Comparison of ENCODE assay signal across 14 cellular contexts in genomic region chr2:183597841-183598240, GRCh38.
DNase-seq lines count a peak whose midpoint lies in the region; ATAC-seq, FAIRE-seq and TF ChIP-seq lines count a peak whose summit lies in the region.
"Had no signal": no experiment of that assay in that cellular context is flagged by ENCODE, and none has a peak within 500 bp of the region (broad histone marks: within the 10 kb centered on the region; RNA-seq: fewer than 3 reads in every experiment).

No MANE protein-coding gene starts in this region.

- TF ChIP-seq CTCF in PC-3 (conservative IDR thresholded peaks at IDR 0.05; ENCODE audit: low read depth, low read length): no peak
- no peak for TF ChIP-seq CTCF in epithelial cell of esophagus (IDR thresholded peaks at IDR 0.05; ENCODE audit: insufficient read depth, low read depth, low read length, missing control alignments)
- TF ChIP-seq CTCF in type B pancreatic cell (conservative IDR thresholded peaks at IDR 0.05): no peak

- H2BK5ac ChIP-seq in neuronal stem cell (ENCODE audit: low read length): no peak overlapping the region

- no TSS peak for BruUV-seq in PC-3 (replicated peaks; lab: Mats Ljungman, UMichigan)

- no peaks in the 10 kb centered on the region for H3K36me3 Mint-ChIP-seq in type B pancreatic cell
- no peaks in the 10 kb centered on the region for H3K36me3 Mint-ChIP-seq in stimulated activated memory B cell treated with anti-CD40 and anti-IgM and Interleukin-4, amounts not matched to agents 10 μg/mL and 1 μg/mL and 100 μg/mL, for 72 hours
- H3K36me3 Mint-ChIP-seq: CD14-positive monocyte; CD8-positive, alpha-beta T cell had no signal

- WGBS in neuronal stem cell (ENCODE audit: extremely low coverage in 2 of 2, insufficient read length in 2 of 2, insufficient replicate concordance in 1 of 2), 2 donors: no CpG with 5 or more reads among the region's 1 CpG

- no peaks in the 10 kb centered on the region for H3K9me2 ChIP-seq in PC-3 (replicated peaks; ENCODE audit: low read length)

- H3K4me1 ChIP-seq in PC-3 (ENCODE audit: insufficient read depth, low read length) (peaks cover 15% of the 10 kb centered on the region; the same call in 1 of the 2 replicates), neuronal stem cell (ENCODE audit: control insufficient read depth in 2 of 2, insufficient read depth in 1 of 2, low read depth in 1 of 2, low read length in 2 of 2) (no peaks in the 10 kb centered on the region)

- H3K4me3 ChIP-seq in PC-3 (ENCODE audit: low read length) (no peak overlapping the region), epithelial cell of esophagus (ENCODE audit: low read length) (no peak overlapping the region), neuronal stem cell (ENCODE audit: low read length in 2 of 2) (no peak overlapping the region)

- no peak overlapping the region for H2BK12ac ChIP-seq in neuronal stem cell (ENCODE audit: low read length)

- no peak overlapping the region for H3K23ac ChIP-seq in neuronal stem cell (ENCODE audit: low read depth, low read length, poor library complexity)

- POLR2A ChIA-PET in PC-3 (lab: Charles Lee; ENCODE audit: unreplicated experiment): no interaction called here

- no peaks in the 10 kb centered on the region for H3K27me3 ChIP-seq in PC-3 (ENCODE audit: low read length)
- no peaks in the 10 kb centered on the region for H3K27me3 ChIP-seq in neuronal stem cell (ENCODE audit: control insufficient read depth in 3 of 3, insufficient read depth in 3 of 3, low read depth in 1 of 3, low read length in 3 of 3)

- DNase-seq in H54 (ENCODE audit: insufficient read length, low spot score): no peak
- peak; percentile 65 for DNase-seq in PC-3
- peak; percentile 54 for DNase-seq in epithelial cell of esophagus (ENCODE audit: low read depth)
- no peak for DNase-seq in type B pancreatic cell (ENCODE audit: extremely low spot score, unreplicated experiment)
- DNase-seq in neuronal stem cell (ENCODE audit: low spot score): no peak
- DNase-seq: CD8-positive, alpha-beta T cell; COR-L47; DND-41; GF-D8; HCEC 1CT had no signal

- ATAC-seq in PC-3 (peak; percentile 88), HG03280 (IDR thresholded peaks at IDR 0.05; ENCODE audit: unreplicated experiment) (no peak)
- ATAC-seq in stimulated activated memory B cell treated with anti-CD40 and anti-IgM and Interleukin-4, amounts not matched to agents 10 μg/mL and 1 μg/mL and 100 μg/mL, for 72 hours: no peak
- ATAC-seq: CD8-positive, alpha-beta T cell had no signal

- H3K18ac ChIP-seq in neuronal stem cell (ENCODE audit: low read length): no peak overlapping the region

- no peak overlapping the region for H2AK5ac ChIP-seq in neuronal stem cell (ENCODE audit: low read depth, low read length)

- CTCF ChIA-PET in PC-3 (lab: Charles Lee): no interaction called here

- H2BK120ac ChIP-seq in neuronal stem cell (ENCODE audit: low read depth, low read length): no peak overlapping the region

- no peaks in the 10 kb centered on the region for H3K9me3 ChIP-seq in PC-3 (ENCODE audit: low read length)
- H3K9me3 ChIP-seq in neuronal stem cell (replicated peaks in 1 of 2; ENCODE audit: control insufficient read depth in 2 of 2, insufficient read depth in 1 of 2, low read depth in 1 of 2, low read length in 2 of 2): no peaks in the 10 kb centered on the region

- H3K9ac ChIP-seq in PC-3 (ENCODE audit: low read length): no peak overlapping the region
- H3K9ac ChIP-seq in neuronal stem cell (ENCODE audit: low read depth, low read length, poor library complexity): no peak overlapping the region

- no peak overlapping the region for H3K4me3 Mint-ChIP-seq in type B pancreatic cell
- H3K4me3 Mint-ChIP-seq in stimulated activated memory B cell treated with anti-CD40 and anti-IgM and Interleukin-4, amounts not matched to agents 10 μg/mL and 1 μg/mL and 100 μg/mL, for 72 hours: no peak overlapping the region
- H3K4me3 Mint-ChIP-seq: CD14-positive monocyte; CD8-positive, alpha-beta T cell had no signal

- H3K14ac ChIP-seq in neuronal stem cell (ENCODE audit: low read length): no peak overlapping the region

- peak overlapping the region; percentile 42 for H3K4me2 ChIP-seq in PC-3 (ENCODE audit: low read length)
- no peak overlapping the region for H3K4me2 ChIP-seq in neuronal stem cell (ENCODE audit: insufficient read depth, low read length, poor library complexity, severe bottlenecking)

- H3K36me3 ChIP-seq in PC-3 (ENCODE audit: low read depth, low read length) (no peaks in the 10 kb centered on the region), neuronal stem cell (replicated peaks in 1 of 2; ENCODE audit: control insufficient read depth in 2 of 2, insufficient read depth in 2 of 2, low read length in 2 of 2) (no peaks in the 10 kb centered on the region)

- no peaks in the 10 kb centered on the region for H4K20me1 ChIP-seq in PC-3 (ENCODE audit: low read length)

- no peak overlapping the region for H4K91ac ChIP-seq in neuronal stem cell (ENCODE audit: low read depth, low read length, poor library complexity)

- H3K79me1 ChIP-seq in neuronal stem cell (ENCODE audit: low read depth, low read length): no peaks in the 10 kb centered on the region

- TF ChIP-seq POLR2A in H54 (IDR thresholded peaks at IDR 0.05; ENCODE audit: low read depth, low read length): no peak

- peaks cover 6% of the 10 kb centered on the region for H3K4me1 Mint-ChIP-seq in type B pancreatic cell (ENCODE audit: unreplicated experiment)
- H3K4me1 Mint-ChIP-seq in stimulated activated memory B cell treated with anti-CD40 and anti-IgM and Interleukin-4, amounts not matched to agents 10 μg/mL and 1 μg/mL and 100 μg/mL, for 72 hours: no peaks in the 10 kb centered on the region
- H3K4me1 Mint-ChIP-seq: CD14-positive monocyte had no signal

- H2AFZ ChIP-seq in PC-3 (ENCODE audit: low read length) (peak overlapping the region; percentile 19; the same call in 1 of the 2 replicates), neuronal stem cell (ENCODE audit: low read length) (no peak overlapping the region)

- no peaks in the 10 kb centered on the region for H3F3A ChIP-seq in PC-3 (ENCODE audit: low read length, unreplicated experiment)

- no peak overlapping the region for H2BK15ac ChIP-seq in neuronal stem cell (ENCODE audit: low read length)

- peak overlapping the region; percentile 87 for H3K27ac Mint-ChIP-seq in type B pancreatic cell
- no peak overlapping the region for H3K27ac Mint-ChIP-seq in stimulated activated memory B cell treated with anti-CD40 and anti-IgM and Interleukin-4, amounts not matched to agents 10 μg/mL and 1 μg/mL and 100 μg/mL, for 72 hours
- H3K27ac Mint-ChIP-seq: CD14-positive monocyte; CD8-positive, alpha-beta T cell had no signal

- no peaks in the 10 kb centered on the region for H3K9me3 Mint-ChIP-seq in type B pancreatic cell
- no peaks in the 10 kb centered on the region for H3K9me3 Mint-ChIP-seq in stimulated activated memory B cell treated with anti-CD40 and anti-IgM and Interleukin-4, amounts not matched to agents 10 μg/mL and 1 μg/mL and 100 μg/mL, for 72 hours

- intact Hi-C loops in PC-3 (cut with micrococcal nuclease): no loop called here

- peak; percentile 53 for FAIRE-seq in H54 (lab: Jason Lieb, UNC)
- FAIRE-seq: H1 had no signal

- no peak overlapping the region for H3K4ac ChIP-seq in neuronal stem cell (ENCODE audit: low read length)

- H3K79me2 ChIP-seq in PC-3 (ENCODE audit: low read length): no peaks in the 10 kb centered on the region

- no peak overlapping the region for H4K8ac ChIP-seq in neuronal stem cell (ENCODE audit: low read depth, low read length)

- no peaks in the 10 kb centered on the region for H3K27me3 Mint-ChIP-seq in type B pancreatic cell
- H3K27me3 Mint-ChIP-seq in stimulated activated memory B cell treated with anti-CD40 and anti-IgM and Interleukin-4, amounts not matched to agents 10 μg/mL and 1 μg/mL and 100 μg/mL, for 72 hours: no peaks in the 10 kb centered on the region

- H3K27ac ChIP-seq in PC-3 (ENCODE audit: low read length): no peak overlapping the region
- no peak overlapping the region for H3K27ac ChIP-seq in neuronal stem cell (replicated peaks; ENCODE audit: low read length)

Comparison
In these comparisons a context has a peak if more than half of its experiments do, and no peak if none do; other contexts are left out.
1. DNase-seq: peak in PC-3 (single experiment) and epithelial cell of esophagus (single experiment); none in H54 (single experiment), type B pancreatic cell (single experiment) and neuronal stem cell (single experiment).